Comparison of ENCODE assay signal across 21 cellular contexts in the genomic region with DNA sequence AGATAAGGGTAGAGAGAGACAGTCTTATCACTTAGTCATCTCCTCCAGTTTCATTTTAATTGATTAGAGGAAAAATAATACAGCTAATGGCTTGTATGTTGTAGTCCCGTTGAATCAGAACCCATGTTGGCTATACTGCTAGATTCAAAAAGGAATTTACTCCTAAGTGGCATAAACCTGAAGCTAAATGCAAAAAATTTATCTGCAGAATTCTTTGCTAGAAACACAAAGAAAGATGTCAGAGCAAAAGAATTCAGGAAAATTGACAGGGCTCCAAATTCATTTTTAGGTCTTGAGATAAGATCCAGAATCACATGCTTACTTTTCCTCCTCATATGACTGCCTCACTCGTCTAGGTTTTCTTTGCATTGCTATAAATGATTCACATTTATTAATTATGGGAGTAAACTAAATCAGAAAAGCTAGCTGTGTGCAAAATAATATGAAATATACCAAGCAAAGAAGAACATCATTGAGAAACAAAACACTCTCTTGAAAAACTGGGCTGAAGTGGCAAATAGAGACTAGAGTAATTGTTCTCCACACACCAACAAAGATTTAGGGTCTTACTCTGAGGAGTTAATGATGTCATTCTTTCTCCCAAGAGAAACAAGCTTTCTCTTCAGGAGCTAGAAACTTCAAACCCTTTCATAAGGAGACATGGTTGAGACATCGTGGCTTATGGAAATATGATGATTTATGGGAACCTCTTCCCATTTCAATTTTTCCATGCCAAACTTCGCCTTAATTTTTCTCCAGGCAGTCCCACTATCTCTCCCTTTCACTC.
"Had no signal": no experiment of that assay in that cellular context is flagged by ENCODE, and none has a peak within 500 bp of the region (broad histone marks: within the 10 kb centered on the region; RNA-seq: fewer than 3 reads in every experiment).

No MANE protein-coding gene starts in this region.

- H3K36me3 Mint-ChIP-seq: memory B cell, mesothelial cell of epicardium, natural killer cell had no signal

- H3K27me3 ChIP-seq: colonic mucosa, esophagus squamous epithelium, gastroesophageal sphincter, ovary, tibial nerve, upper lobe of right lung, vagina had no signal

- H3K4me1 ChIP-seq: colonic mucosa, esophagus squamous epithelium, gastroesophageal sphincter, lower lobe of right lung, upper lobe of right lung, vagina had no signal

- ATAC-seq: gastroesophageal sphincter, lower lobe of right lung, natural killer cell, right cardiac atrium, upper lobe of right lung had no signal

- H3K27ac ChIP-seq: colonic mucosa, esophagus squamous epithelium, gastroesophageal sphincter, left ventricle myocardium inferior, lower lobe of right lung, ovary, tibial nerve, upper lobe of right lung, vagina had no signal

- H3K9me3 Mint-ChIP-seq: memory B cell had no signal

- H3K9me3 ChIP-seq: colonic mucosa, esophagus squamous epithelium, gastroesophageal sphincter, left ventricle myocardium inferior, lower lobe of right lung, ovary, tibial nerve, upper lobe of right lung, vagina had no signal

- DNase-seq: colonic mucosa; dermis blood vessel endothelial cell; esophagus squamous epithelium; glutamatergic neuron; immature natural killer cell; left ventricle myocardium inferior; lower lobe of right lung; natural killer cell; ovary; right cardiac atrium; stimulated activated CD4-positive, alpha-beta T cell treated with anti-CD3 and anti-CD28 coated beads, Interleukin-2, amount 100 ng/mL, for 48 hours; stimulated activated naive CD4-positive, alpha-beta T cell treated with Interleukin-2 at 50 U/mL for 16 hours; upper lobe of right lung had no signal

- H3K4me1 Mint-ChIP-seq: immature natural killer cell, memory B cell, mesothelial cell of epicardium, natural killer cell had no signal

- H3K4me3 ChIP-seq: colonic mucosa, esophagus squamous epithelium, gastroesophageal sphincter, left ventricle myocardium inferior, lower lobe of right lung, ovary, smooth muscle cell, tibial nerve, upper lobe of right lung, vagina had no signal

- H3K36me3 ChIP-seq: colonic mucosa, esophagus squamous epithelium, gastroesophageal sphincter, left ventricle myocardium inferior, lower lobe of right lung, ovary, tibial nerve, upper lobe of right lung, vagina had no signal

- H3K4me3 Mint-ChIP-seq: immature natural killer cell, memory B cell, mesothelial cell of epicardium, natural killer cell, neural crest cell had no signal

- FAIRE-seq: keratinocyte had no signal

- H3K27me3 Mint-ChIP-seq: memory B cell had no signal

- H3K27ac Mint-ChIP-seq: immature natural killer cell, memory B cell, mesothelial cell of epicardium, natural killer cell had no signal

- H3K4me2 ChIP-seq: smooth muscle cell had no signal
